Comparison of ENCODE assay signal across 1 cellular context in genomic region chr19:495440-496332, GRCh38.
TF ChIP-seq lines count a peak whose summit lies in the region.

No MANE protein-coding gene starts in this region.

TF ChIP-seq in HepG2, 621 proteins besides CTCF, POLR2A, EP300 and RAD21 (continued from another document and continues in another):
- no peak for TF ChIP-seq ZNF17 (CRISPR knock-in tag; IDR thresholded peaks at IDR 0.05)
- TF ChIP-seq ZNF143 (CRISPR knock-in tag; IDR thresholded peaks at IDR 0.05), result no peak
- TF ChIP-seq ZSCAN29 (CRISPR knock-in tag; conservative IDR thresholded peaks at IDR 0.05), result no peak
- TF ChIP-seq ZBTB7A (CRISPR knock-in tag; IDR thresholded peaks at IDR 0.05), result peak; percentile 54; the same call in 1 of the 2 replicates
- TF ChIP-seq SAP130 (CRISPR knock-in tag; IDR thresholded peaks at IDR 0.05; ENCODE audit: low read depth), result peak; percentile 44
- TF ChIP-seq THRA (CRISPR knock-in tag; IDR thresholded peaks at IDR 0.05; ENCODE audit: borderline replicate concordance), result 0 out of 2 replicates have a peak, but pooled peaks have one; percentile 11
- TF ChIP-seq CENPBD1 (CRISPR knock-in tag; IDR thresholded peaks at IDR 0.05; ENCODE audit: borderline replicate concordance, low read depth), result no peak
- no peak for TF ChIP-seq ZNF230 (CRISPR knock-in tag; IDR thresholded peaks at IDR 0.05)
- TF ChIP-seq ZUFSP (CRISPR knock-in tag; IDR thresholded peaks at IDR 0.05; ENCODE audit: borderline replicate concordance), result no peak
- TF ChIP-seq TSC22D2 (CRISPR knock-in tag; IDR thresholded peaks at IDR 0.05; ENCODE audit: borderline replicate concordance), result no peak
- TF ChIP-seq PCBP1 (IDR thresholded peaks at IDR 0.05; ENCODE audit: borderline replicate concordance, low read depth, low read length), result no peak
- TF ChIP-seq YEATS2 (CRISPR knock-in tag; IDR thresholded peaks at IDR 0.05; ENCODE audit: borderline replicate concordance), result no peak
- no peak for TF ChIP-seq ZXDC (CRISPR knock-in tag; IDR thresholded peaks at IDR 0.05)
- TF ChIP-seq ELF3 (CRISPR knock-in tag; IDR thresholded peaks at IDR 0.05), result no peak
- TF ChIP-seq ZNF337 (CRISPR knock-in tag; IDR thresholded peaks at IDR 0.05; ENCODE audit: borderline replicate concordance, low read depth), result no peak
- TF ChIP-seq ZNF382 (CRISPR knock-in tag; IDR thresholded peaks at IDR 0.05; ENCODE audit: borderline replicate concordance), result no peak
- TF ChIP-seq KAT8 (CRISPR knock-in tag; IDR thresholded peaks at IDR 0.05), result 0 out of 2 replicates have a peak, but pooled peaks have one; percentile 37
- TF ChIP-seq PTBP1 (IDR thresholded peaks at IDR 0.05; ENCODE audit: low read depth, low read length, poor library complexity, severe bottlenecking), result no peak
- TF ChIP-seq TEF (CRISPR knock-in tag; IDR thresholded peaks at IDR 0.05), result no peak
- no peak for TF ChIP-seq ZNF660 (CRISPR knock-in tag; IDR thresholded peaks at IDR 0.05; ENCODE audit: borderline replicate concordance, low read depth)
- TF ChIP-seq PPARG (CRISPR knock-in tag; conservative IDR thresholded peaks at IDR 0.05), result no peak
- no peak for TF ChIP-seq ZNF121 (CRISPR knock-in tag; IDR thresholded peaks at IDR 0.05)
- TF ChIP-seq ZFP36L2 (CRISPR knock-in tag; IDR thresholded peaks at IDR 0.05), result no peak
- TF ChIP-seq THAP11 (CRISPR knock-in tag; IDR thresholded peaks at IDR 0.05), result peak; percentile 43; the same call in 1 of the 2 replicates
- no peak for TF ChIP-seq ZBTB14 (CRISPR knock-in tag; IDR thresholded peaks at IDR 0.05)
- TF ChIP-seq ELF4 (CRISPR knock-in tag; IDR thresholded peaks at IDR 0.05; ENCODE audit: borderline replicate concordance), result no peak
- no peak for TF ChIP-seq ZNF557 (CRISPR knock-in tag; IDR thresholded peaks at IDR 0.05)
- TF ChIP-seq ZNF513 (CRISPR knock-in tag; conservative IDR thresholded peaks at IDR 0.05), result no peak
- no peak for TF ChIP-seq DNMT1 (CRISPR knock-in tag; IDR thresholded peaks at IDR 0.05)
- TF ChIP-seq ATRX (CRISPR knock-in tag; IDR thresholded peaks at IDR 0.05; ENCODE audit: borderline replicate concordance), result no peak
- TF ChIP-seq ARID5B (CRISPR knock-in tag; IDR thresholded peaks at IDR 0.05), result no peak
- TF ChIP-seq AHDC1 (CRISPR knock-in tag; IDR thresholded peaks at IDR 0.05; ENCODE audit: borderline replicate concordance), result no peak
- no peak for TF ChIP-seq ZNF281 (CRISPR knock-in tag; IDR thresholded peaks at IDR 0.05; ENCODE audit: borderline replicate concordance)
- TF ChIP-seq MATR3 (CRISPR knock-in tag; IDR thresholded peaks at IDR 0.05), result no peak
- TF ChIP-seq CBX2 (IDR thresholded peaks at IDR 0.05; ENCODE audit: low read depth, low read length), result no peak
- TF ChIP-seq CBX2 (CRISPR knock-in tag; IDR thresholded peaks at IDR 0.05; ENCODE audit: low read depth), result no peak
- TF ChIP-seq MYNN (CRISPR knock-in tag; IDR thresholded peaks at IDR 0.05; ENCODE audit: low read depth), result no peak
- no peak for TF ChIP-seq ZNF7 (CRISPR knock-in tag; IDR thresholded peaks at IDR 0.05)
